ENCODE assay signal across 4 cellular contexts in genomic region chr6:148183776-148184175, GRCh38.
"Had no signal": no experiment of that assay in that cellular context is flagged by ENCODE, and none has a peak within 500 bp of the region (broad histone marks: within the 10 kb centered on the region; RNA-seq: fewer than 3 reads in every experiment).

No MANE protein-coding gene starts in this region.

- H2AFZ ChIP-seq: GM23338 had no signal

- ATAC-seq: GM23338 had no signal

- H3K4me2 ChIP-seq: GM23338 had no signal

- H3K4me3 ChIP-seq: GM23338 had no signal

- DNase-seq: H9, HCEC 1CT, KBM-7 had no signal
